Comparison of ENCODE assay signal across 1 cellular context in genomic region chr20:47487175-47487917, GRCh38.
TF ChIP-seq lines count a peak whose summit lies in the region.

No MANE protein-coding gene starts in this region.

TF ChIP-seq in K562, 482 proteins besides CTCF, POLR2A, EP300 and RAD21 (continued from another document and continues in another):
- TF ChIP-seq CHD7 (IDR thresholded peaks at IDR 0.05; ENCODE audit: low read depth, low read length): no peak
- 0 out of 2 replicates have a peak, but pooled peaks have one; percentile 28 for TF ChIP-seq STAT5A (IDR thresholded peaks at IDR 0.05; ENCODE audit: borderline replicate concordance, low read length)
- no peak for TF ChIP-seq MNT (conservative IDR thresholded peaks at IDR 0.05)
- 0 out of 4 replicates have a peak, but pooled peaks of 1 of the 2 experiments have one; percentile 23 for TF ChIP-seq ZNF639 (CRISPR knock-in tag; conservative IDR thresholded peaks at IDR 0.05 in 1 of 2, IDR thresholded peaks at IDR 0.05 in 1 of 2)
- TF ChIP-seq PKNOX1 (IDR thresholded peaks at IDR 0.05): peak; percentile 28
- no peak for TF ChIP-seq NFE2 (IDR thresholded peaks at IDR 0.05; ENCODE audit: low read depth)
- TF ChIP-seq CLOCK (CRISPR knock-in tag; IDR thresholded peaks at IDR 0.05; ENCODE audit: borderline replicate concordance): no peak
- TF ChIP-seq ZBTB11 (CRISPR knock-in tag; IDR thresholded peaks at IDR 0.05): peak in 1 of 3 experiments; percentile 86; a peak in 2 of 6 replicates
- TF ChIP-seq VEZF1 (CRISPR knock-in tag; IDR thresholded peaks at IDR 0.05): peak; percentile 70
- TF ChIP-seq MEIS2 (IDR thresholded peaks at IDR 0.05; ENCODE audit: partially characterized antibody): peak; percentile 47
- peak; percentile 74 for TF ChIP-seq CBFA2T2 (conservative IDR thresholded peaks at IDR 0.05)
- no peak for TF ChIP-seq ID3 (CRISPR knock-in tag; IDR thresholded peaks at IDR 0.05)
- TF ChIP-seq ID3 (tag; IDR thresholded peaks at IDR 0.05): no peak
- TF ChIP-seq PTTG1 (tag; IDR thresholded peaks at IDR 0.05; ENCODE audit: low read depth): no peak
- TF ChIP-seq KAT7 (CRISPR knock-in tag; IDR thresholded peaks at IDR 0.05; ENCODE audit: borderline replicate concordance): no peak
- TF ChIP-seq SMARCE1 (IDR thresholded peaks at IDR 0.05): peak; percentile 85
- TF ChIP-seq ZNF184 (CRISPR knock-in tag; IDR thresholded peaks at IDR 0.05): no peak
- no peak for TF ChIP-seq TSHZ1 (CRISPR knock-in tag; IDR thresholded peaks at IDR 0.05)
- TF ChIP-seq PML (IDR thresholded peaks at IDR 0.05; ENCODE audit: low read length): peak; percentile 32; the same call in 1 of the 2 replicates
- peak in 1 of 2 experiments; percentile 86; a peak in 2 of 4 replicates for TF ChIP-seq RCOR1 (IDR thresholded peaks at IDR 0.05; ENCODE audit: borderline replicate concordance in 1 of 2, low read depth in 2 of 2, low read length in 2 of 2)
- TF ChIP-seq ZEB2 (IDR thresholded peaks at IDR 0.05): peak; percentile 69; the same call in 1 of the 2 replicates
